Comparison of ENCODE assay signal across 1 cellular context in the genomic region with DNA sequence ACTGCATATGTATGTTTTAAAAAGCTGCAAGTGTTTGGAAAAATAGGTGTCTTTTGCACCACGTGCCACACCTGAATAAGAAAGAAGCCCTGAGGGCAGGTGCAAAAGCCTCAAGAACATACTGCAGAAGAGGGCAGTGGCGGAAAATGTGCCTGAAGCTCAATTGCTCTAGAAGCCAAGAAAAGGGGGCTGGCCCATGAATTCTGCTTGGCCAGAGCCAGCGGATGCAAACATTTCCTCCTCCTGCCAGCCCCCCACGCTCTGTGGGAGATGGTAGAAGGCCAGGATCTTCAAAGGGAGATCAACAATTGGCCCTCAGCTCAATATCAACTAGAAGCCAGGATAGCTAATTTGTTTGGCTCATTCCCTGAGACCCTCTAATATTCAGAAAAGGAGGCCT.
TF ChIP-seq lines count a peak whose summit lies in the region.

No MANE protein-coding gene starts in this region.

TF ChIP-seq in GM23338, 12 proteins besides CTCF, POLR2A, EP300 and RAD21 (continued from another document):
- no peak for TF ChIP-seq EZH2 (IDR thresholded peaks at IDR 0.05; ENCODE audit: low read depth, unreplicated experiment)
- no peak for TF ChIP-seq ZNF331 (CRISPR knock-in tag; IDR thresholded peaks at IDR 0.05; ENCODE audit: low read depth)
